ENCODE assay signal across 13 cellular contexts in the genomic region with DNA sequence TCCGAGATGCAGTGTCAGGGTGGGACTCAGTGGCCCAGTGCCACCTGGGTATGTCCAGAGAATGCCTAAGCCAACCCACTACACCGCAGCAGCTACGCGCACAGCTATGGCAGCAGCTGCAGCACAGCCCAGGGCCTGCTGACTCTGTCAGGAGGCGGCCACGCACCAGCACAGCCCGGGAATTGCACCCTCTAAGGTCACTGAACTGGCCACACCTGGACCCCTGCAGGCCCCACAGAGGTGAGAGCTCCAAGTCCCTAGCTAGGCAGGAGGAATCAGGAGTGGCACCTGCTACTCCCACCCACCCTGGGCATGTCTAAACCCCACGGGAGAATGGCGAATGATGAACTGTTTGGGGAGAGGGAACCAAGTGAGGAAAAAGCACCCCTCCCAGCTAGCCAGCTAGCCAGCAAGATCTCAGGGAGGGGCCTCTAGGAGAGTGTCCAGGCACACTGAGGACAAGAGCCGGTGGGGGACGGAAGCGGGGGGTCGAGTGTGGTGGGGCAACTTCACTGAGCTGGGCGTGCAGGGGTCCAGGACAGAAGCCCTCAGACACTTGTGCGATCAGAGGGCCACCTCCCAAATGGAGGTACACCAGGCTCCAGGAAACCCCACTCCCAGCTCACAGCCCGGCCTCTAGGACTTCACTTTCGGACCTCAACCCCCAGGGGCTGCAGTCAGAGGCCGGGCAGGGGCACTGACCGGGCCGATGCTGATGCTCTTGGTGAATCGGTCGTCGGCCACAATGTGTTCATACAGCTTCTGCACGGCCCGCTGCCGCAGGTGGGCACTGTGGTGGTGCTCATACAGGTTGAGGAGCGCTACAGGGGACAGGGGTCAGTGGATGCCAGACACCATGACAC. TPM values are rescaled to one million over a fixed set of nuclear protein-coding genes. Genes with fewer than 3 reads are reported as not detected.
"Had no signal": no experiment of that assay in that cellular context is flagged by ENCODE, and none has a peak within 500 bp of the region (broad histone marks: within the 10 kb centered on the region; RNA-seq: fewer than 3 reads in every experiment).

No MANE protein-coding gene starts in this region.

- H3K27me3 Mint-ChIP-seq: activated naive CD8-positive, alpha-beta T cell treated with anti-CD3 and anti-CD28 coated beads for 36 hours; memory B cell; stimulated activated memory B cell treated with anti-CD40 and anti-IgM and Interleukin-4, amounts not matched to agents 10 μg/mL and 1 μg/mL and 100 μg/mL, for 72 hours had no signal

- H3K36me3 Mint-ChIP-seq: activated naive CD8-positive, alpha-beta T cell treated with anti-CD3 and anti-CD28 coated beads for 36 hours had no signal

- H3K4me3 Mint-ChIP-seq: activated naive CD8-positive, alpha-beta T cell treated with anti-CD3 and anti-CD28 coated beads for 36 hours; immature natural killer cell; memory B cell; nephron progenitor cell; stimulated activated memory B cell treated with anti-CD40 and anti-IgM and Interleukin-4, amounts not matched to agents 10 μg/mL and 1 μg/mL and 100 μg/mL, for 72 hours had no signal

- H3K27ac ChIP-seq: brain microvascular endothelial cell, WERI-Rb-1 had no signal

- DNase-seq: activated CD4-positive, alpha-beta T cell treated with anti-CD3 and anti-CD28 coated beads for 48 hours; activated CD8-positive, alpha-beta memory T cell treated with anti-CD3 and anti-CD28 coated beads for 24 hours; activated naive CD8-positive, alpha-beta T cell treated with anti-CD3 and anti-CD28 coated beads for 36 hours; brain microvascular endothelial cell; immature natural killer cell; nephron progenitor cell; WERI-Rb-1 had no signal

- H3K27me3 ChIP-seq: brain microvascular endothelial cell, dorsolateral prefrontal cortex had no signal

- ATAC-seq: esophagus mucosa had no signal

- H3K27ac Mint-ChIP-seq: activated naive CD8-positive, alpha-beta T cell treated with anti-CD3 and anti-CD28 coated beads for 36 hours; memory B cell; stimulated activated memory B cell treated with anti-CD40 and anti-IgM and Interleukin-4, amounts not matched to agents 10 μg/mL and 1 μg/mL and 100 μg/mL, for 72 hours had no signal

- H3K9me3 Mint-ChIP-seq: activated naive CD8-positive, alpha-beta T cell treated with anti-CD3 and anti-CD28 coated beads for 36 hours; immature natural killer cell; memory B cell; nephron progenitor cell; stimulated activated memory B cell treated with anti-CD40 and anti-IgM and Interleukin-4, amounts not matched to agents 10 μg/mL and 1 μg/mL and 100 μg/mL, for 72 hours had no signal

- H3K4me3 ChIP-seq: dorsolateral prefrontal cortex, smooth muscle cell had no signal

- H3K4me1 Mint-ChIP-seq: activated naive CD8-positive, alpha-beta T cell treated with anti-CD3 and anti-CD28 coated beads for 36 hours; memory B cell; stimulated activated memory B cell treated with anti-CD40 and anti-IgM and Interleukin-4, amounts not matched to agents 10 μg/mL and 1 μg/mL and 100 μg/mL, for 72 hours had no signal

RNA-seq across cellular contexts. Expression of a gene that starts 59.3 kb away (rescaled TPM):
- total RNA-seq: SK-MEL-5 had no signal
- polyA plus RNA-seq: immature natural killer cell had no signal
